In the genomic region with DNA sequence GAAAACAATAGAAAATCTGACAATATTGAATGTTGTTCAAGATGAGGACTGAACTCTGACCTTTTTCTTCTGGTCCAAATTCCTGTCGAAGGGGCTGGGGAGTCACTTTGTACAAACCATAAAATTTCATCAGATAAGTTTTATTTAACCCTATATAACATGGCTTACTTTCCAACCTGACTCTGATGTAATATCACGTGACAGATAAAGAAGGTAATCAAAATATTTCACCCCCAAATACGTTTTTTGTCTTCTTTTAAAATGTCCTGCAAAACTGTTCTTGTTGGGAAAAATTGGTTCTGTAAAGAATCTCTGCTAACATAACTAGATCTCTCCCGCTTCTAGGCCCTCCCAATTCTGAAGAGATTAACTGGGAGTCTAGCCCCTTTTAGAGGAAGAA, we compare ENCODE assay signal across 19 cellular contexts.
DNase-seq lines count a peak whose midpoint lies in the region; ATAC-seq, FAIRE-seq and TF ChIP-seq lines count a peak whose summit lies in the region.
"Had no signal": no experiment of that assay in that cellular context is flagged by ENCODE, and none has a peak within 500 bp of the region (broad histone marks: within the 10 kb centered on the region; RNA-seq: fewer than 3 reads in every experiment).

No MANE protein-coding gene starts in this region.

- H3K4me3 Mint-ChIP-seq in T-cell: no peak overlapping the region
- H3K4me3 Mint-ChIP-seq: B cell; CD8-positive, alpha-beta T cell had no signal

- H2AFZ ChIP-seq in HepG2 (ENCODE audit: low read length): no peak overlapping the region
- no peak overlapping the region for H2AFZ ChIP-seq in K562 (ENCODE audit: low read depth, low read length)
- H2AFZ ChIP-seq: GM23248 had no signal

- H3K27ac ChIP-seq in HepG2 (ENCODE audit: extremely low read length, insufficient read depth, low read length) (no peak overlapping the region), right lobe of liver (no peak overlapping the region), K562 (ENCODE audit: extremely low read depth, low read depth, low read length) (no peak overlapping the region)
- H3K27ac ChIP-seq: BLaER1 treated with 17β-estradiol and CSF1 and Interleukin-3, amounts not matched to agents 10 nM and 100 nM; GM23248; HL-60 had no signal

- H3K9me1 ChIP-seq in K562 (ENCODE audit: control insufficient read depth, insufficient read depth, low read length): no peaks in the 10 kb centered on the region

- H3K4me2 ChIP-seq in HepG2 (ENCODE audit: low read depth, low read length): no peak overlapping the region
- H3K4me2 ChIP-seq in K562 (ENCODE audit: insufficient read depth, low read length): no peak overlapping the region
- H3K4me2 ChIP-seq: BLaER1 treated with 17β-estradiol and CSF1 and Interleukin-3, amounts not matched to agents 10 nM and 100 nM had no signal

- in situ Hi-C loops in HepG2 (cut with HindIII; ENCODE audit: extremely low pct_ligation_motif_present, low pct_unique_long_range_greater_than_20kb) (no loop called here), K562 (cut with MboI) (no loop called here)

- H3K9me3 Mint-ChIP-seq in T-cell: peaks cover 7 to 14% (median 11%) of the 10 kb centered on the region in 3 donors

- no peak for ATAC-seq in HepG2
- ATAC-seq in right lobe of liver: no peak
- ATAC-seq in K562: no peak
- ATAC-seq in GM19455 (IDR thresholded peaks at IDR 0.05; ENCODE audit: unreplicated experiment): no peak
- no peak for ATAC-seq in T-cell (replicated peaks in 1 of 4)
- ATAC-seq: CD8-positive, alpha-beta T cell; GM12878 had no signal

- TF ChIP-seq CTCF in HepG2 (CRISPR knock-in tag; IDR thresholded peaks at IDR 0.05) (no peak), right lobe of liver (IDR thresholded peaks at IDR 0.05) (no peak), K562 (IDR thresholded peaks at IDR 0.05 in 2 of 3, conservative IDR thresholded peaks at IDR 0.05 in 1 of 3; ENCODE audit: insufficient read depth in 2 of 3, low read depth in 1 of 3, low read length in 3 of 3) (no peak)

- no peak for TF ChIP-seq POLR2A in HepG2 (IDR thresholded peaks at IDR 0.05; ENCODE audit: insufficient read depth in 1 of 2, low read depth in 2 of 2, low read length in 2 of 2)
- no peak for TF ChIP-seq POLR2A in right lobe of liver (IDR thresholded peaks at IDR 0.05)
- TF ChIP-seq POLR2A in K562 (conservative IDR thresholded peaks at IDR 0.05): no peak

- POLR2A ChIA-PET in HepG2 (lab: Yijun Ruan, JAX): no interaction called here
- POLR2A ChIA-PET in K562 (lab: Yijun Ruan, JAX): no interaction called here
- POLR2A ChIA-PET in T-cell (lab: Charles Lee): no interaction called here

- no peak overlapping the region for H3K4me3 ChIP-seq in HepG2 (replicated peaks in 1 of 3; ENCODE audit: insufficient read depth in 1 of 3, low read depth in 2 of 3, low read length in 3 of 3)
- H3K4me3 ChIP-seq in right lobe of liver: no peak overlapping the region
- no peak overlapping the region for H3K4me3 ChIP-seq in K562
- H3K4me3 ChIP-seq: BLaER1 treated with 17β-estradiol and CSF1 and Interleukin-3, amounts not matched to agents 10 nM and 100 nM; GM12878; GM23248; HAP-1 had no signal

- no peak overlapping the region for H3K27ac Mint-ChIP-seq in T-cell
- H3K27ac Mint-ChIP-seq: B cell; CD8-positive, alpha-beta T cell had no signal

- peaks cover under 1% of the 10 kb centered on the region for H3K36me3 Mint-ChIP-seq in T-cell

- under 1% methylated on average over 3 of the region's 4 CpGs for WGBS in HepG2 (ENCODE audit: low lambda C conversion rate)
- 31% methylated on average over 4 of the region's 4 CpGs for WGBS in right lobe of liver (ENCODE audit: insufficient coverage, low coverage, low lambda C conversion rate, missing lambda C conversion rate)
- 1% methylated on average over 4 of the region's 4 CpGs for WGBS in K562 (ENCODE audit: insufficient coverage, low coverage, missing lambda C conversion rate)

- H3K27me3 Mint-ChIP-seq in T-cell: no peaks in the 10 kb centered on the region
- H3K27me3 Mint-ChIP-seq: B cell had no signal

- no peak for DNase-seq in HepG2 (ENCODE audit: low spot score)
- no peak for DNase-seq in right lobe of liver
- DNase-seq in NCI-H82 (lab: John Stamatoyannopoulos, UW): peak; percentile 73
- no peak for DNase-seq in K562 (ENCODE audit: extremely low read depth in 1 of 4, low spot score in 3 of 4)
- DNase-seq in stimulated activated CD4-positive, alpha-beta T cell treated with anti-CD3 and anti-CD28 coated beads, Interleukin-12 subunit alpha, Interleukin-12 subunit beta, amount 100 ng/mL, for 4 hours: no peak
- DNase-seq in T-cell: no peak
- DNase-seq: CD8-positive, alpha-beta T cell; DMS 273 treated with DMSO at 0.1 percent for 48 hours; DMS53; DND-41; EL; GM23248; IMR-90 had no signal

- no peak overlapping the region for H3K9ac ChIP-seq in HepG2 (ENCODE audit: insufficient read depth, low read depth, low read length)
- H3K9ac ChIP-seq in K562 (ENCODE audit: insufficient read depth in 1 of 2, low read depth in 2 of 2, low read length in 2 of 2): no peak overlapping the region
- H3K9ac ChIP-seq: BLaER1 treated with 17β-estradiol and CSF1 and Interleukin-3, amounts not matched to agents 10 nM and 100 nM; GM23248 had no signal

- H3K9me3 ChIP-seq in HepG2 (ENCODE audit: low read length) (peaks cover 17% of the 10 kb centered on the region; the same call in 1 of the 2 replicates), right lobe of liver (no peaks in the 10 kb centered on the region), K562 (replicated peaks; ENCODE audit: control insufficient read depth, insufficient read depth, low read depth, low read length) (peaks cover 3% of the 10 kb centered on the region; the same call in 1 of the 2 replicates)
- H3K9me3 ChIP-seq: HAP-1 had no signal

- no peaks in the 10 kb centered on the region for H3K36me3 ChIP-seq in HepG2 (replicated peaks in 1 of 2; ENCODE audit: control insufficient read depth in 1 of 2, insufficient read depth in 2 of 2, low read length in 2 of 2)
- H3K36me3 ChIP-seq in right lobe of liver: no peaks in the 10 kb centered on the region
- H3K36me3 ChIP-seq in K562 (ENCODE audit: control insufficient read depth, insufficient read depth, low read length): no peaks in the 10 kb centered on the region
- H3K36me3 ChIP-seq: BLaER1 treated with 17β-estradiol and CSF1 and Interleukin-3, amounts not matched to agents 10 nM and 100 nM; HAP-1 had no signal

- H4K20me1 ChIP-seq in HepG2 (ENCODE audit: insufficient read depth, low read length) (no peaks in the 10 kb centered on the region), K562 (replicated peaks; ENCODE audit: control insufficient read depth, insufficient read depth, low read length) (no peaks in the 10 kb centered on the region)
- H4K20me1 ChIP-seq: BLaER1 treated with 17β-estradiol and CSF1 and Interleukin-3, amounts not matched to agents 10 nM and 100 nM had no signal

- TF ChIP-seq RAD21 in HepG2 (CRISPR knock-in tag; IDR thresholded peaks at IDR 0.05) (no peak), K562 (CRISPR knock-in tag; conservative IDR thresholded peaks at IDR 0.05 in 1 of 2, IDR thresholded peaks at IDR 0.05 in 1 of 2) (no peak)

- H3K4me1 ChIP-seq in HepG2 (ENCODE audit: insufficient read depth, low read length) (no peaks in the 10 kb centered on the region), right lobe of liver (no peaks in the 10 kb centered on the region), K562 (replicated peaks in 1 of 2; ENCODE audit: control insufficient read depth in 2 of 2, insufficient read depth in 2 of 2, low read length in 2 of 2) (no peaks in the 10 kb centered on the region)
- H3K4me1 ChIP-seq: BLaER1 treated with 17β-estradiol and CSF1 and Interleukin-3, amounts not matched to agents 10 nM and 100 nM; HAP-1 had no signal

- H3K79me2 ChIP-seq in HepG2 (ENCODE audit: insufficient read depth, low read length) (no peaks in the 10 kb centered on the region), K562 (ENCODE audit: control insufficient read depth, insufficient read depth, low read length) (no peaks in the 10 kb centered on the region)

- CTCF ChIA-PET in HepG2 (lab: Yijun Ruan, JAX; ENCODE audit: low intra/inter-chr PET ratio, low total read pairs) (no interaction called here), K562 (lab: Yijun Ruan, JAX; ENCODE audit: low intra/inter-chr PET ratio) (no interaction called here), T-cell (lab: Charles Lee) (no interaction called here)

- BruUV-seq in HepG2 (replicated peaks; lab: Mats Ljungman, UMichigan) (no TSS peak), K562 (replicated peaks; lab: Mats Ljungman, UMichigan) (no TSS peak)

- H3K27me3 ChIP-seq in HepG2 (ENCODE audit: control insufficient read depth in 1 of 2, insufficient read depth in 2 of 2, low read length in 2 of 2) (no peaks in the 10 kb centered on the region), right lobe of liver (no peaks in the 10 kb centered on the region), K562 (ENCODE audit: control insufficient read depth in 2 of 2, insufficient read depth in 2 of 2, low read length in 2 of 2) (no peaks in the 10 kb centered on the region)
- H3K27me3 ChIP-seq: BLaER1 treated with 17β-estradiol and CSF1 and Interleukin-3, amounts not matched to agents 10 nM and 100 nM had no signal

- H3K4me1 Mint-ChIP-seq in T-cell: peaks cover 5 to 10% (median 9%) of the 10 kb centered on the region in 3 donors

- TF ChIP-seq EP300 in HepG2 (IDR thresholded peaks at IDR 0.05; ENCODE audit: low read depth in 2 of 2, low read length in 2 of 2): no peak
- TF ChIP-seq EP300 in HepG2 (CRISPR knock-in tag; IDR thresholded peaks at IDR 0.05; ENCODE audit: borderline replicate concordance): no peak
- TF ChIP-seq EP300 in K562 (IDR thresholded peaks at IDR 0.05; ENCODE audit: low read length): no peak

- intact Hi-C loops in HepG2 (cut with micrococcal nuclease; ENCODE audit: unreplicated experiment): no loop called here
- intact Hi-C loops in right lobe of liver (cut with DNase I): no loop called here
- intact Hi-C loops in K562 (cut with micrococcal nuclease): no loop called here

- FAIRE-seq in HepG2 (lab: Jason Lieb, UNC) (no peak), K562 (lab: Jason Lieb, UNC) (no peak)
- FAIRE-seq: GM12878 had no signal

TF ChIP-seq in HepG2, 621 proteins besides CTCF, POLR2A, EP300 and RAD21 (continues in another document):
- peak; percentile 65; the same call in 1 of the 2 replicates for TF ChIP-seq RAD51 (IDR thresholded peaks at IDR 0.05; ENCODE audit: borderline replicate concordance)

TF ChIP-seq in K562, 482 proteins besides CTCF, POLR2A, EP300 and RAD21:
- no peak for TF ChIP-seq CBX3 (IDR thresholded peaks at IDR 0.05; ENCODE audit: borderline replicate concordance in 1 of 2, low read length in 2 of 2)
- TF ChIP-seq, protein P1, sequence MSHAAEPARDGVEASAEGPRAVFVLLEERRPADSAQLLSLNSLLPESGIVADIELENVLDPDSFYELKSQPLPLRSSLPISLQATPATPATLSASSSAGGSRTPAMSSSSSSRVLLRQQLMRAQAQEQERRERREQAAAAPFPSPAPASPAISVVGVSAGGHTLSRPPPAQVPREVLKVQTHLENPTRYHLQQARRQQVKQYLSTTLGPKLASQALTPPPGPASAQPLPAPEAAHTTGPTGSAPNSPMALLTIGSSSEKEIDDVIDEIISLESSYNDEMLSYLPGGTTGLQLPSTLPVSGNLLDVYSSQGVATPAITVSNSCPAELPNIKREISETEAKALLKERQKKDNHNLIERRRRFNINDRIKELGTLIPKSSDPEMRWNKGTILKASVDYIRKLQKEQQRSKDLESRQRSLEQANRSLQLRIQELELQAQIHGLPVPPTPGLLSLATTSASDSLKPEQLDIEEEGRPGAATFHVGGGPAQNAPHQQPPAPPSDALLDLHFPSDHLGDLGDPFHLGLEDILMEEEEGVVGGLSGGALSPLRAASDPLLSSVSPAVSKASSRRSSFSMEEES (CRISPR knock-in tag; IDR thresholded peaks at IDR 0.05): peak; percentile 88
TF ChIP-seq in K562: peak in this region for 1.
